17 cellular contexts compared by ENCODE assay signal in the genomic region with DNA sequence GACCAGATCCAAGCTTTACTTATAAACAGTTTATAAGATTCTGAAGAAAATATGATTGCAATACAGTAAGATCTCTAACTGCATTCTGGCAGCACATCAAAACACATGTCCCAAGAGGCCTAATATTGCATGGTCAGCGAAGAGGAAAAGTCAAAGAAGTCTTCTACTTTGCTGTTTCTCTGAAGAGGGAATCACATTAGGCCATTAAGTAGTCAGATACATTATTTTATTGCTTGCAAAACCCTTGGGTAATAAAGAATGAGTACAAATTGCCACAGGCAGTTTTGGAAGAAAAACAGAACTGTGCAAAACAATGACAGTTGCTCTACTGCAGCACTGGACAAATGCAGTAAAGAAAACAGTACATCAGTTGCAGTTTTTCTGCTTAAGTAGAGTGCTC.
DNase-seq lines count a peak whose midpoint lies in the region; ATAC-seq and TF ChIP-seq lines count a peak whose summit lies in the region.
"Had no signal": no experiment of that assay in that cellular context is flagged by ENCODE, and none has a peak within 500 bp of the region (broad histone marks: within the 10 kb centered on the region; RNA-seq: fewer than 3 reads in every experiment).

No MANE protein-coding gene starts in this region.

- TF ChIP-seq CTCF in BE2C (IDR thresholded peaks at IDR 0.05; ENCODE audit: low read depth, low read length): no peak
- TF ChIP-seq CTCF in HFFc6 (IDR thresholded peaks at IDR 0.05): no peak
- TF ChIP-seq CTCF in choroid plexus epithelial cell (conservative IDR thresholded peaks at IDR 0.05; ENCODE audit: low read depth, low read length): no peak

- H3K27me3 ChIP-seq in BE2C: no peaks in the 10 kb centered on the region
- H3K27me3 ChIP-seq: suprapubic skin had no signal

- no peak for ATAC-seq in HG03565 (IDR thresholded peaks at IDR 0.05; ENCODE audit: unreplicated experiment)
- ATAC-seq: GM23338 had no signal

- H3K9me3 ChIP-seq in BE2C: no peaks in the 10 kb centered on the region
- H3K9me3 ChIP-seq: left ventricle myocardium inferior, suprapubic skin had no signal

- no peak overlapping the region for H3K27ac Mint-ChIP-seq in HFFc6
- H3K27ac Mint-ChIP-seq: GM23338 had no signal

- DNase-seq in BE2C: peak; percentile 24
- peak; percentile 35 for DNase-seq in HFFc6
- peak; percentile 75 for DNase-seq in choroid plexus epithelial cell (ENCODE audit: low read depth)
- peak; percentile 20 for DNase-seq in myocyte (ENCODE audit: low read depth)
- DNase-seq in cerebellar cortex (ENCODE audit: low spot score): no peak
- no peak for DNase-seq in NCI-H2171 treated with DMSO at 0.1 percent for 48 hours (lab: John Stamatoyannopoulos, UW)
- no peak for DNase-seq in NCI-H1092 treated with DMSO at 0.1 percent for 48 hours (lab: John Stamatoyannopoulos, UW)
- DNase-seq: activated CD4-positive, alpha-beta T cell treated with anti-CD3 and anti-CD28 coated beads, Interleukin-2, amount 50 U/mL, for 1 hour; activated gamma-delta T cell treated with Interleukin-2 at 50 U/mL for 16 hours; aorta; left ventricle myocardium inferior; NCI-H2227 treated with DMSO at 0.1 percent for 48 hours had no signal

- H3K36me3 ChIP-seq in BE2C: no peaks in the 10 kb centered on the region
- H3K36me3 ChIP-seq: left ventricle myocardium inferior, suprapubic skin had no signal

- H3K4me1 Mint-ChIP-seq in HFFc6 (ENCODE audit: low read depth): peaks cover 71% of the 10 kb centered on the region

- H3K4me3 Mint-ChIP-seq in HFFc6: no peak overlapping the region
- H3K4me3 Mint-ChIP-seq: GM23338 had no signal

- H3K4me3 ChIP-seq in BE2C (ENCODE audit: low read depth, low read length): no peak overlapping the region
- H3K4me3 ChIP-seq in choroid plexus epithelial cell (ENCODE audit: low read depth, low read length): no peak overlapping the region
- H3K4me3 ChIP-seq: coronary artery, GM23338, left ventricle myocardium inferior, suprapubic skin had no signal

- peaks cover 7% of the 10 kb centered on the region for H3K4me1 ChIP-seq in BE2C
- H3K4me1 ChIP-seq: parathyroid adenoma had no signal

- no peaks in the 10 kb centered on the region for H3K36me3 Mint-ChIP-seq in HFFc6 (ENCODE audit: low read depth)

- H3K27me3 Mint-ChIP-seq in HFFc6 (ENCODE audit: insufficient read depth): peaks cover 3% of the 10 kb centered on the region; the same call in 1 of the 2 replicates

- H3K9me3 Mint-ChIP-seq in HFFc6: no peaks in the 10 kb centered on the region
- H3K9me3 Mint-ChIP-seq: GM23338 had no signal

Comparison
In these comparisons a context has a peak if more than half of its experiments do, and no peak if none do; other contexts are left out.
1. DNase-seq: peak in BE2C (single experiment), HFFc6 (single experiment), choroid plexus epithelial cell (single experiment) and myocyte (single experiment); none in cerebellar cortex (single experiment), NCI-H2171 treated with DMSO at 0.1 percent for 48 hours (single experiment) and NCI-H1092 treated with DMSO at 0.1 percent for 48 hours (single experiment).